Comparison of ENCODE assay signal across 1 cellular context in genomic region chr11:71198823-71199165, GRCh38.
TF ChIP-seq lines count a peak whose summit lies in the region.

No MANE protein-coding gene starts in this region.

TF ChIP-seq in HepG2, 621 proteins besides CTCF, POLR2A, EP300 and RAD21:
- TF ChIP-seq, protein P1, sequence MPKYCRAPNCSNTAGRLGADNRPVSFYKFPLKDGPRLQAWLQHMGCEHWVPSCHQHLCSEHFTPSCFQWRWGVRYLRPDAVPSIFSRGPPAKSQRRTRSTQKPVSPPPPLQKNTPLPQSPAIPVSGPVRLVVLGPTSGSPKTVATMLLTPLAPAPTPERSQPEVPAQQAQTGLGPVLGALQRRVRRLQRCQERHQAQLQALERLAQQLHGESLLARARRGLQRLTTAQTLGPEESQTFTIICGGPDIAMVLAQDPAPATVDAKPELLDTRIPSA (CRISPR knock-in tag; IDR thresholded peaks at IDR 0.05; ENCODE audit: borderline replicate concordance): no peak
- TF ChIP-seq ZNF773 (CRISPR knock-in tag; IDR thresholded peaks at IDR 0.05; ENCODE audit: borderline replicate concordance): no peak
- TF ChIP-seq, protein P2, sequence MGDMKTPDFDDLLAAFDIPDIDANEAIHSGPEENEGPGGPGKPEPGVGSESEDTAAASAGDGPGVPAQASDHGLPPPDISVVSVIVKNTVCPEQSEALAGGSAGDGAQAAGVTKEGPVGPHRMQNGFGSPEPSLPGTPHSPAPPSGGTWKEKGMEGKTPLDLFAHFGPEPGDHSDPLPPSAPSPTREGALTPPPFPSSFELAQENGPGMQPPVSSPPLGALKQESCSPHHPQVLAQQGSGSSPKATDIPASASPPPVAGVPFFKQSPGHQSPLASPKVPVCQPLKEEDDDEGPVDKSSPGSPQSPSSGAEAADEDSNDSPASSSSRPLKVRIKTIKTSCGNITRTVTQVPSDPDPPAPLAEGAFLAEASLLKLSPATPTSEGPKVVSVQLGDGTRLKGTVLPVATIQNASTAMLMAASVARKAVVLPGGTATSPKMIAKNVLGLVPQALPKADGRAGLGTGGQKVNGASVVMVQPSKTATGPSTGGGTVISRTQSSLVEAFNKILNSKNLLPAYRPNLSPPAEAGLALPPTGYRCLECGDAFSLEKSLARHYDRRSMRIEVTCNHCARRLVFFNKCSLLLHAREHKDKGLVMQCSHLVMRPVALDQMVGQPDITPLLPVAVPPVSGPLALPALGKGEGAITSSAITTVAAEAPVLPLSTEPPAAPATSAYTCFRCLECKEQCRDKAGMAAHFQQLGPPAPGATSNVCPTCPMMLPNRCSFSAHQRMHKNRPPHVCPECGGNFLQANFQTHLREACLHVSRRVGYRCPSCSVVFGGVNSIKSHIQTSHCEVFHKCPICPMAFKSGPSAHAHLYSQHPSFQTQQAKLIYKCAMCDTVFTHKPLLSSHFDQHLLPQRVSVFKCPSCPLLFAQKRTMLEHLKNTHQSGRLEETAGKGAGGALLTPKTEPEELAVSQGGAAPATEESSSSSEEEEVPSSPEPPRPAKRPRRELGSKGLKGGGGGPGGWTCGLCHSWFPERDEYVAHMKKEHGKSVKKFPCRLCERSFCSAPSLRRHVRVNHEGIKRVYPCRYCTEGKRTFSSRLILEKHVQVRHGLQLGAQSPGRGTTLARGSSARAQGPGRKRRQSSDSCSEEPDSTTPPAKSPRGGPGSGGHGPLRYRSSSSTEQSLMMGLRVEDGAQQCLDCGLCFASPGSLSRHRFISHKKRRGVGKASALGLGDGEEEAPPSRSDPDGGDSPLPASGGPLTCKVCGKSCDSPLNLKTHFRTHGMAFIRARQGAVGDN (CRISPR knock-in tag; IDR thresholded peaks at IDR 0.05): peak; percentile 19; the same call in 1 of the 2 replicates
- no peak for TF ChIP-seq FOXO1 (CRISPR knock-in tag; IDR thresholded peaks at IDR 0.05)
